25 cellular contexts compared by ENCODE assay signal in genomic region chr2:23441414-23441813, GRCh38.
"Had no signal": no experiment of that assay in that cellular context is flagged by ENCODE, and none has a peak within 500 bp of the region (broad histone marks: within the 10 kb centered on the region; RNA-seq: fewer than 3 reads in every experiment).

No MANE protein-coding gene starts in this region.

- ATAC-seq: foreskin keratinocyte; gastroesophageal sphincter; heart left ventricle; left colon; left lobe of liver; naive thymus-derived CD4-positive, alpha-beta T cell had no signal

- H3K79me2 ChIP-seq: hepatocyte had no signal

- H3K4me2 ChIP-seq: hepatocyte had no signal

- FAIRE-seq: endothelial cell of umbilical vein, frontal cortex, kidney had no signal

- H3K27ac ChIP-seq: colonic mucosa, dorsolateral prefrontal cortex, esophagus muscularis mucosa, foreskin keratinocyte, gastroesophageal sphincter, heart left ventricle, hepatocyte, left ventricle myocardium inferior had no signal

- DNase-seq: colonic mucosa; dermis blood vessel endothelial cell; dorsolateral prefrontal cortex; effector CD4-positive, alpha-beta T cell; effector memory CD4-positive, alpha-beta T cell; foreskin keratinocyte; heart left ventricle; hypothalamus; immature natural killer cell; islet precursor cell; kidney; kidney glomerular epithelial cell; left colon; left ventricle myocardium inferior; mammary epithelial cell; mesendoderm; midbrain; naive thymus-derived CD4-positive, alpha-beta T cell had no signal

- H2AFZ ChIP-seq: hepatocyte had no signal

- H3K36me3 ChIP-seq: colonic mucosa, esophagus muscularis mucosa, gastroesophageal sphincter, heart left ventricle, left ventricle myocardium inferior had no signal

- H3K27me3 ChIP-seq: colonic mucosa, dorsolateral prefrontal cortex, esophagus muscularis mucosa, gastroesophageal sphincter, hepatocyte had no signal

- H3K4me1 ChIP-seq: colonic mucosa, heart left ventricle, left ventricle myocardium inferior had no signal

- H3K9me3 ChIP-seq: colonic mucosa, esophagus muscularis mucosa had no signal

- H3K4me3 ChIP-seq: colonic mucosa, dorsolateral prefrontal cortex, esophagus muscularis mucosa, gastroesophageal sphincter, heart left ventricle, hepatocyte, left ventricle myocardium inferior, lung had no signal
